In the genomic region with DNA sequence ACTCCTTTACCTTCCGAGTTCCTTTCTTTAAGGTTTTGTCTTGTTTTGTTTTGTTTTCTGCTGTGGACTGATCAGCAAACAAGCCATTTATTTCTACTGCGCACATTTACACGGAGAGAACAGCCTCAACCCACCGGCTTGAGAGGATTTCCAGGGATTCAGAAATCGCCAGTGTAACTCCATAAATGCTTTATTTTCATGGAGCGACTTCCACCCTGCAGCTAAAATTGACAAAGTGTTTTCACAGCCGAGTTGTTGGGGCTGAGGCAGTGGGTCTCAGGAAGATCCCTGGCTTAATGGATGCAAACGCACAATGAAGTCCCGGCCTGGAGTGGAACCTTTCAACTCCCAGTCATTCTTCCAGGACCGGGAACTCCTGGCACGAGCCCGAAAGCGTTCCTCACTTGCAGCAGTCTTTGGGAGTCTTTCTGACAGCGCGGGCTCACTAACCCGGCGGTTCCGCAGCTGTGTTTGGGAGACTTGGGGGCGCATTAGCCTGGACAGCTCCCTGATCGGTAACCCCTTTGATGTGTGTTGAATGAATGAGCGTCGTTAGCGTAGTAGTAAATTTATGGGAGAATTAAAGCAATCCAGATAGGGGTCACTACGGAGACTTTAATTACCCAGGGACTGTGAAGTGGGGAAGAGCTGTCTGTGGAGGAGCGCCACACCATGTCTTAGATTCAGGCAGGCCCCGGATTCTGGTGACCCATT, we compare ENCODE assay signal across 8 cellular contexts. TPM values are rescaled to one million over a fixed set of nuclear protein-coding genes. Genes with fewer than 3 reads are reported as not detected.
DNase-seq lines count a peak whose midpoint lies in the region; ATAC-seq and TF ChIP-seq lines count a peak whose summit lies in the region.

No MANE protein-coding gene starts in this region.

- DNase-seq in BE2C (peak; percentile 24), GM23248 (peak; percentile 32), right cardiac atrium (peak; percentile 25 to 64 (median 49)), retina (peak; percentile 84), kidney glomerular epithelial cell (lab: John Stamatoyannopoulos, UW) (no peak), NCI-H1436 treated with DMSO at 0.1 percent for 48 hours (lab: John Stamatoyannopoulos, UW) (no peak)
- DNase-seq in activated CD4-positive, alpha-beta memory T cell treated with anti-CD3 and anti-CD28 coated beads for 36 hours: no peak

- H3K4me3 Mint-ChIP-seq in activated CD4-positive, alpha-beta memory T cell treated with anti-CD3 and anti-CD28 coated beads for 36 hours: peak overlapping the region; percentile 34

- H3K36me3 ChIP-seq in BE2C (no peaks in the 10 kb centered on the region), GM23248 (ENCODE audit: low read depth) (no peaks in the 10 kb centered on the region)

- no peaks in the 10 kb centered on the region for H3K9me2 ChIP-seq in GM23248 (ENCODE audit: insufficient read depth)

- H3K27ac Mint-ChIP-seq in activated CD4-positive, alpha-beta memory T cell treated with anti-CD3 and anti-CD28 coated beads for 36 hours: no peak overlapping the region

- 5 to 7% methylated on average over 26 of the region's 26 CpGs for WGBS in GM23248 (ENCODE audit: low coverage in 1 of 2, low lambda C conversion rate in 2 of 2, missing lambda C conversion rate in 2 of 2), 2 experiments
- WGBS in right cardiac atrium: 7% methylated on average over 26 of the region's 26 CpGs

- peak; percentile 34 to 39 for ATAC-seq in right cardiac atrium
- no peak for ATAC-seq in HG03342 (IDR thresholded peaks at IDR 0.05; ENCODE audit: unreplicated experiment)

- in situ Hi-C loops in GM23248 (cut with MboI): no loop called here

- POLR2A ChIA-PET in activated CD4-positive, alpha-beta memory T cell treated with anti-CD3 and anti-CD28 coated beads for 36 hours (lab: Charles Lee): no interaction called here

- no peaks in the 10 kb centered on the region for H3K9me3 Mint-ChIP-seq in activated CD4-positive, alpha-beta memory T cell treated with anti-CD3 and anti-CD28 coated beads for 36 hours

- no peaks in the 10 kb centered on the region for H3K79me2 ChIP-seq in GM23248 (ENCODE audit: insufficient read depth)

- no peak overlapping the region for H3K27ac ChIP-seq in GM23248
- H3K27ac ChIP-seq in right cardiac atrium (ENCODE audit: low read length): no peak overlapping the region

- H3K36me3 Mint-ChIP-seq in activated CD4-positive, alpha-beta memory T cell treated with anti-CD3 and anti-CD28 coated beads for 36 hours: no peaks in the 10 kb centered on the region

- intact Hi-C loops in activated CD4-positive, alpha-beta memory T cell treated with anti-CD3 and anti-CD28 coated beads for 36 hours (cut with micrococcal nuclease): no loop called here
- intact Hi-C loops in right cardiac atrium (cut with DNase I): no loop called here

- H3K4me1 Mint-ChIP-seq in activated CD4-positive, alpha-beta memory T cell treated with anti-CD3 and anti-CD28 coated beads for 36 hours (ENCODE audit: low read depth): peaks cover 14% of the 10 kb centered on the region

- no peaks in the 10 kb centered on the region for H3K4me1 ChIP-seq in BE2C
- H3K4me1 ChIP-seq in GM23248 (ENCODE audit: insufficient read depth): no peaks in the 10 kb centered on the region
- H3K4me1 ChIP-seq in right cardiac atrium (ENCODE audit: control insufficient read depth, insufficient read depth, low read length): no peaks in the 10 kb centered on the region

- H3K9ac ChIP-seq in GM23248: no peak overlapping the region

- H3K27me3 ChIP-seq in BE2C (no peaks in the 10 kb centered on the region), GM23248 (replicated peaks; ENCODE audit: insufficient read depth) (peaks cover 64% of the 10 kb centered on the region), right cardiac atrium (ENCODE audit: control insufficient read depth, insufficient read depth) (no peaks in the 10 kb centered on the region)

- 0 out of 2 replicates have a peak overlapping the region, but pooled peaks have one; percentile 24 for H2AFZ ChIP-seq in GM23248

- H4K20me1 ChIP-seq in GM23248 (ENCODE audit: insufficient read depth): no peaks in the 10 kb centered on the region

- TF ChIP-seq CTCF in BE2C (IDR thresholded peaks at IDR 0.05; ENCODE audit: low read depth, low read length): no peak

- H3F3A ChIP-seq in GM23248 (ENCODE audit: insufficient read depth): no peaks in the 10 kb centered on the region

- H3K4me2 ChIP-seq in GM23248 (ENCODE audit: unreplicated experiment): no peak overlapping the region

- H3K27me3 Mint-ChIP-seq in activated CD4-positive, alpha-beta memory T cell treated with anti-CD3 and anti-CD28 coated beads for 36 hours: peaks cover 45% of the 10 kb centered on the region

- CTCF ChIA-PET in activated CD4-positive, alpha-beta memory T cell treated with anti-CD3 and anti-CD28 coated beads for 36 hours (lab: Charles Lee): interaction anchor here (1.1 kb wide), 1 partner anchor 370 kb away, joined by 3 read pairs; no protein-coding TSS in a partner anchor

- H3K9me3 ChIP-seq in BE2C (no peaks in the 10 kb centered on the region), GM23248 (ENCODE audit: low read depth) (no peaks in the 10 kb centered on the region), right cardiac atrium (ENCODE audit: control insufficient read depth, low read length) (no peaks in the 10 kb centered on the region)

- peak overlapping the region; percentile 61 for H3K4me3 ChIP-seq in BE2C (ENCODE audit: low read depth, low read length)
- 0 out of 2 replicates have a peak overlapping the region, but pooled peaks have one; percentile 32 for H3K4me3 ChIP-seq in GM23248
- peak overlapping the region; percentile 62 for H3K4me3 ChIP-seq in right cardiac atrium (ENCODE audit: low read length)

RNA-seq across cellular contexts. Expression of a gene that starts 0.8 kb away (rescaled TPM):
- polyA plus RNA-seq in BE2C (2012; ENCODE audit: insufficient read depth, insufficient read length, low read depth): 5.6 TPM
- total RNA-seq in GM23248 (2014; rRNA removed; shearing (Covaris generic)): 0.32 TPM in 1 of 2 replicates, not detected in the other
- polyA plus RNA-seq in GM23248 (2016; fragmentation: Nextera tagmentation; extraction: Ambion mirVana): 0.11 TPM in 1 of 2 replicates, not detected in the other
- total RNA-seq in activated CD4-positive, alpha-beta memory T cell treated with anti-CD3 and anti-CD28 coated beads for 36 hours: not detected
- 10 to 100 TPM in 1 of 4 donors, 1 to 10 TPM in 3; 4.7 to 12.1 (median 7.0) TPM for total RNA-seq in right cardiac atrium
- polyA plus RNA-seq in right cardiac atrium: 2.4 TPM

Comparison
In these comparisons a context has a peak if more than half of its experiments do, and no peak if none do; other contexts are left out.
1. DNase-seq: peak in BE2C (single experiment), GM23248 (single experiment), right cardiac atrium (3 of 3) and retina (single experiment); none in activated CD4-positive, alpha-beta memory T cell treated with anti-CD3 and anti-CD28 coated beads for 36 hours (single experiment), kidney glomerular epithelial cell (single experiment) and NCI-H1436 treated with DMSO at 0.1 percent for 48 hours (single experiment).
2. Peak in every context shown above with its lines, with median percentiles within 50 percentile points of each other: H3K4me3 ChIP-seq.